19 cellular contexts compared by ENCODE assay signal in genomic region chr1:17642169-17642568, GRCh38.
DNase-seq lines count a peak whose midpoint lies in the region; ATAC-seq, FAIRE-seq and TF ChIP-seq lines count a peak whose summit lies in the region.
"Had no signal": no experiment of that assay in that cellular context is flagged by ENCODE, and none has a peak within 500 bp of the region (broad histone marks: within the 10 kb centered on the region; RNA-seq: fewer than 3 reads in every experiment).

No MANE protein-coding gene starts in this region.

- H3K4me1 ChIP-seq in BLaER1 treated with 17β-estradiol and CSF1 and Interleukin-3, amounts not matched to agents 10 nM and 100 nM: peaks cover 19 to 100% (median 76%) of the 10 kb centered on the region in 10 experiments
- H3K4me1 ChIP-seq in HEK293 (ENCODE audit: control insufficient read depth, insufficient read depth, low read length) (no peaks in the 10 kb centered on the region), thoracic aorta (ENCODE audit: control insufficient read depth in 1 of 2, low read depth in 2 of 2) (peaks cover 14 to 44% of the 10 kb centered on the region in 2 donors)
- H3K4me1 ChIP-seq: BE2C had no signal

- peak overlapping the region in 9 of 11 experiments; percentile 96 to 100 (median 99); a peak in 18 of 22 replicates for H3K27ac ChIP-seq in BLaER1 treated with 17β-estradiol and CSF1 and Interleukin-3, amounts not matched to agents 10 nM and 100 nM
- no peak overlapping the region for H3K27ac ChIP-seq in HEK293 (ENCODE audit: extremely low read depth, low read depth, low read length)
- H3K27ac ChIP-seq in thoracic aorta: peak overlapping the region; percentile 65 to 78
- H3K27ac ChIP-seq: C4-2B had no signal

- no peak for TF ChIP-seq POLR2A in GM12891 (IDR thresholded peaks at IDR 0.05; ENCODE audit: low read depth, low read length)

- H3K4me2 ChIP-seq in BLaER1 treated with 17β-estradiol and CSF1 and Interleukin-3, amounts not matched to agents 10 nM and 100 nM: peak overlapping the region in 4 of 11 experiments; percentile 86 to 100 (median 89); a peak in 6 of 22 replicates

- H4K20me1 ChIP-seq in BLaER1 treated with 17β-estradiol and CSF1 and Interleukin-3, amounts not matched to agents 10 nM and 100 nM: peaks cover 0 to 18% (median 0%) of the 10 kb centered on the region in 11 experiments; a peak in 4 of 22 replicates

- H3K4me3 Mint-ChIP-seq in brain: no peak overlapping the region
- H3K4me3 Mint-ChIP-seq: CD4-positive, alpha-beta memory T cell had no signal

- peak overlapping the region in 3 of 5 experiments; percentile 10 to 92 (median 34) for H3K27ac Mint-ChIP-seq in brain

- ATAC-seq in thoracic aorta (ENCODE audit: insufficient number of reproducible peaks, low FRiP score, low read depth) (no peak), HG02623 (IDR thresholded peaks at IDR 0.05; ENCODE audit: unreplicated experiment) (no peak)
- ATAC-seq: HCT116, K562 had no signal

- POLR2A ChIA-PET in HEK293 (lab: Yijun Ruan, JAX): no interaction called here

- H3K36me3 ChIP-seq in BLaER1 treated with 17β-estradiol and CSF1 and Interleukin-3, amounts not matched to agents 10 nM and 100 nM: peaks cover 34 to 100% (median 86%) of the 10 kb centered on the region in 11 experiments
- peaks cover 0 to 34% of the 10 kb centered on the region in 2 experiments; a peak in 2 of 3 replicates for H3K36me3 ChIP-seq in HEK293 (ENCODE audit: control insufficient read depth in 2 of 2, insufficient read depth in 1 of 2, low read length in 2 of 2)
- H3K36me3 ChIP-seq in thoracic aorta: peaks cover 80% of the 10 kb centered on the region
- H3K36me3 ChIP-seq: BE2C had no signal

- H3K27me3 ChIP-seq in BLaER1 treated with 17β-estradiol and CSF1 and Interleukin-3, amounts not matched to agents 10 nM and 100 nM: no peaks in the 10 kb centered on the region
- no peaks in the 10 kb centered on the region for H3K27me3 ChIP-seq in thoracic aorta (replicated peaks; ENCODE audit: insufficient read depth)
- H3K27me3 ChIP-seq: BE2C had no signal

- no peaks in the 10 kb centered on the region for H3K9me3 Mint-ChIP-seq in brain
- H3K9me3 Mint-ChIP-seq: CD4-positive, alpha-beta memory T cell had no signal

- peak overlapping the region in 7 of 11 experiments; percentile 8 to 91 (median 34); a peak in 8 of 22 replicates for H3K9ac ChIP-seq in BLaER1 treated with 17β-estradiol and CSF1 and Interleukin-3, amounts not matched to agents 10 nM and 100 nM

- TF ChIP-seq CTCF in HEK293 (tag by site-specific recombination; IDR thresholded peaks at IDR 0.05) (no peak), brain (conservative IDR thresholded peaks at IDR 0.05) (no peak), thoracic aorta (IDR thresholded peaks at IDR 0.05) (no peak)

- FAIRE-seq in GM12891 (lab: Jason Lieb, UNC): no peak
- FAIRE-seq: A204.1, K562 had no signal

- H3K4me1 Mint-ChIP-seq in brain: peaks cover 33% of the 10 kb centered on the region
- H3K4me1 Mint-ChIP-seq: CD4-positive, alpha-beta memory T cell had no signal

- H3K4me3 ChIP-seq in BLaER1 treated with 17β-estradiol and CSF1 and Interleukin-3, amounts not matched to agents 10 nM and 100 nM: no peak overlapping the region
- no peak overlapping the region for H3K4me3 ChIP-seq in HEK293 (ENCODE audit: low read depth, low read length)
- H3K4me3 ChIP-seq in thoracic aorta: no peak overlapping the region
- H3K4me3 ChIP-seq: K562 had no signal

- H3K36me3 Mint-ChIP-seq in brain: peaks cover 44% of the 10 kb centered on the region
- H3K36me3 Mint-ChIP-seq: CD4-positive, alpha-beta memory T cell had no signal

- CTCF ChIA-PET in HEK293 (lab: Yijun Ruan, JAX): interaction anchor here (0.7 to 1.1 kb wide), 3 partner anchors 14 to 140 kb away, joined by 3 to 4 read pairs (median 3); no protein-coding TSS in a partner anchor

- no peak for DNase-seq in thoracic aorta (ENCODE audit: low spot score)
- no peak for DNase-seq in hippocampal formation (lab: John Stamatoyannopoulos, UW)
- no peak for DNase-seq in GM12891 (ENCODE audit: insufficient read length, low spot score)
- DNase-seq: ACHN; BE2C; CD4-positive, alpha-beta memory T cell; DMS153; DMS79 treated with DMSO at 0.1 percent for 48 hours; GF-D8; GOT3; H7 had no signal

- no peaks in the 10 kb centered on the region for H3K27me3 Mint-ChIP-seq in brain

- H3K9me3 ChIP-seq in BLaER1 treated with 17β-estradiol and CSF1 and Interleukin-3, amounts not matched to agents 10 nM and 100 nM (replicated peaks in 1 of 11): no peaks in the 10 kb centered on the region
- no peaks in the 10 kb centered on the region for H3K9me3 ChIP-seq in HEK293 (ENCODE audit: control insufficient read depth, insufficient read depth, low read depth, low read length)
- no peaks in the 10 kb centered on the region for H3K9me3 ChIP-seq in thoracic aorta
- H3K9me3 ChIP-seq: BE2C had no signal

TF ChIP-seq in HEK293, 187 proteins besides CTCF, POLR2A, EP300 and RAD21:
- TF ChIP-seq ZNF18 (tag by site-specific recombination; IDR thresholded peaks at IDR 0.05) (no peak), ZNF623 (tag by site-specific recombination; IDR thresholded peaks at IDR 0.05) (peak; percentile 82), OVOL3 (tag by site-specific recombination; IDR thresholded peaks at IDR 0.05) (no peak), ZNF121 (tag by site-specific recombination; IDR thresholded peaks at IDR 0.05) (no peak), ZNF660 (tag by site-specific recombination; IDR thresholded peaks at IDR 0.05) (no peak), ZNF19 (tag by site-specific recombination; IDR thresholded peaks at IDR 0.05; ENCODE audit: low read depth) (no peak), ZNF596 (tag by site-specific recombination; IDR thresholded peaks at IDR 0.05) (no peak), ZNF776 (tag by site-specific recombination; IDR thresholded peaks at IDR 0.05; ENCODE audit: borderline replicate concordance) (no peak), PRDM1 (tag by site-specific recombination; IDR thresholded peaks at IDR 0.05) (no peak)

TF ChIP-seq in GM12891, 5 proteins besides CTCF, POLR2A, EP300 and RAD21:
- no peak for TF ChIP-seq POLR2AphosphoS5 (IDR thresholded peaks at IDR 0.05; ENCODE audit: low read depth, low read length)
